ENCODE assay signal across 3 cellular contexts in genomic region chr17:30203471-30203981, GRCh38.
TF ChIP-seq lines count a peak whose summit lies in the region.

No MANE protein-coding gene starts in this region.

TF ChIP-seq in SK-N-SH, 30 proteins besides CTCF, POLR2A, EP300 and RAD21 (continues in another document):
- TF ChIP-seq CHD2 (IDR thresholded peaks at IDR 0.05; ENCODE audit: low read length, partially characterized antibody): no peak
- no peak for TF ChIP-seq POLR2AphosphoS5 (IDR thresholded peaks at IDR 0.05; ENCODE audit: low read depth, low read length)
- TF ChIP-seq YY1 (IDR thresholded peaks at IDR 0.05; ENCODE audit: low read depth): no peak
- no peak for TF ChIP-seq EZH2phosphoT487 (IDR thresholded peaks at IDR 0.05; ENCODE audit: borderline replicate concordance, low read depth)
- no peak for TF ChIP-seq SMC3 (IDR thresholded peaks at IDR 0.05; ENCODE audit: low read depth, low read length)
- TF ChIP-seq IRF3 (IDR thresholded peaks at IDR 0.05; ENCODE audit: low read depth, low read length): no peak
- no peak for TF ChIP-seq ELF1 (IDR thresholded peaks at IDR 0.05)
- TF ChIP-seq NRF1 (IDR thresholded peaks at IDR 0.05; ENCODE audit: low read depth, low read length): no peak
- TF ChIP-seq JUND (IDR thresholded peaks at IDR 0.05): no peak
- no peak for TF ChIP-seq TEAD4 (IDR thresholded peaks at IDR 0.05; ENCODE audit: borderline replicate concordance, insufficient read depth)
- no peak for TF ChIP-seq RCOR1 (IDR thresholded peaks at IDR 0.05; ENCODE audit: low read length)
- TF ChIP-seq REST (IDR thresholded peaks at IDR 0.05; ENCODE audit: low read depth, low read length): no peak
- TF ChIP-seq MAX (IDR thresholded peaks at IDR 0.05; ENCODE audit: low read depth): no peak

TF ChIP-seq in SK-N-SH treated with all-trans-retinoic acid at 6 μM for 48 hours, 23 proteins besides CTCF, POLR2A, EP300 and RAD21:
- TF ChIP-seq ZNF70 (CRISPR knock-in tag; IDR thresholded peaks at IDR 0.05) (no peak), CREB5 (CRISPR knock-in tag; IDR thresholded peaks at IDR 0.05; ENCODE audit: low read depth) (no peak), OSR1 (CRISPR knock-in tag; IDR thresholded peaks at IDR 0.05) (no peak), POU6F1 (CRISPR knock-in tag; IDR thresholded peaks at IDR 0.05; ENCODE audit: borderline replicate concordance, low read depth) (no peak), ZFP30 (CRISPR knock-in tag; IDR thresholded peaks at IDR 0.05) (no peak)

TF ChIP-seq in H1, 55 proteins besides CTCF, POLR2A, EP300 and RAD21:
- no peak for TF ChIP-seq SP4 (IDR thresholded peaks at IDR 0.05; ENCODE audit: low read length)
- no peak for TF ChIP-seq CHD2 (IDR thresholded peaks at IDR 0.05; ENCODE audit: low read length)
- no peak for TF ChIP-seq EGR1 (IDR thresholded peaks at IDR 0.05; ENCODE audit: borderline replicate concordance, low read depth, low read length)
- no peak for TF ChIP-seq TEAD4 (IDR thresholded peaks at IDR 0.05; ENCODE audit: low read depth, low read length)
- TF ChIP-seq SP1 (IDR thresholded peaks at IDR 0.05; ENCODE audit: low read depth, low read length): no peak
- no peak for TF ChIP-seq GTF2F1 (IDR thresholded peaks at IDR 0.05; ENCODE audit: borderline replicate concordance, low read depth, low read length)
- TF ChIP-seq POLR2AphosphoS5 (IDR thresholded peaks at IDR 0.05; ENCODE audit: low read depth, low read length): no peak
- no peak for TF ChIP-seq ATF3 (IDR thresholded peaks at IDR 0.05; ENCODE audit: insufficient read depth, low read depth, low read length)
- no peak for TF ChIP-seq KDM1A (IDR thresholded peaks at IDR 0.05; ENCODE audit: borderline replicate concordance, low read length)
- no peak for TF ChIP-seq POU5F1 (IDR thresholded peaks at IDR 0.05; ENCODE audit: low read depth, low read length)
TF ChIP-seq in H1: peak in this region for 0.
